In the genomic region with DNA sequence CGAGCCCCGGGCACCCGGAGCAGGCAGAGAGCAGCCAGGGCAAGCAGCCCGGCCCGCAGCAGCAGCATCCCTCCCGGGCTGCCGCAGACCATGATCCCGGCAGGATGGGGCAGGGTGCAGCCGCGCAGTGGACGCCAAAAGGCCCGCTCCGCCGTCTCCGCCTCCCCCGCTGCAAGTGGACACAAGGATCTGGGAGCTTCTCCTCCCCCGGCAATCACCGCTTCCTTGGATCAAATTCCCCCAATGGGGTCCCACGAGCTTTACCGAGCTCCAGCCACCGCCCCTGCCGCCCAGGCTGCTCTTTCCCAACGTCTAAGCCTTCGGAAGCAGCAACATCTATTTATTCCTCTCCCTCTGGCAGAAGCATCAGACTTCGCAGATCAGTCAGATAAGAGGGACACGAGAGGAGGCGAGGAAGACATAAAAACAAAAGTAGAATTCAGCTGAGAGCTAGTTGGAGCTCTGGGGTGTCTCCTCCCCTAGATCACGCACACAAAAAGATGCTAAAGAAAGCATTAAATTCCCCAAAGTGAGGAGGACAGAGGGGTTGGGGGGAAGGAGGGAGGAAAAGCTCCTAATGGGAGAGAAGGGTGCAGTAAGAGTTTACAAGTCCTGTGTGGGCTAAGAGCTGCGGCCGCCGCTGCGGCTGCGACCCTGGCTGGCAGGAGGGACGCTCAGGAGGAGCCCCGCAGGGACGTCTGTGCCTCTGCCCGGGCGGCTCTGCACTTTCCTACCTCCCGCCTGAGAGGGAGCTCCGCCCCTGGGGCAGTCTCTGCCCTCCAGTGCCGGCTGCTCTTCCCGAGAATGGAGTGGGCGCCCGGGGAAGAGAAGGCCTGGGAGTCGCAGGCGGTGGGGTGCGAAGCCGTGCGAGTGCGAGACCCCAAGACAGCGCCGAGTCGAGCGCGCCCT, we compare ENCODE assay signal across 9 cellular contexts. TPM values are rescaled to one million over a fixed set of nuclear protein-coding genes. Genes with fewer than 3 reads are reported as not detected.
DNase-seq lines count a peak whose midpoint lies in the region; ATAC-seq and TF ChIP-seq lines count a peak whose summit lies in the region.
"Had no signal": no experiment of that assay in that cellular context is flagged by ENCODE, and none has a peak within 500 bp of the region (broad histone marks: within the 10 kb centered on the region; RNA-seq: fewer than 3 reads in every experiment).

FRZB (minus strand) TSS at position 177 of the 909 bp plus-strand sequence; CDS start at position 92, 85 bp downstream.

- no peak within 1 kb of the TSS for H3K4me3 ChIP-seq in CD4-positive, alpha-beta memory T cell (ENCODE audit: low read length in 2 of 2)
- H3K4me3 ChIP-seq in HUES6 (ENCODE audit: low read depth, low read length) = peak within 1 kb of the TSS; percentile 83

- peaks cover 11% of the 10 kb centered on the region for H3K27me3 ChIP-seq in CD4-positive, alpha-beta memory T cell (ENCODE audit: insufficient read depth, low read length)
- H3K27me3 ChIP-seq in HUES6 (ENCODE audit: control insufficient read depth, insufficient read depth, low read length) = peaks cover 40% of the 10 kb centered on the region

- peak in 2 of 5 donors; percentile 3 for DNase-seq in CD4-positive, alpha-beta memory T cell
- peak; percentile 30 for DNase-seq in glomerular visceral epithelial cell (ENCODE audit: extremely low spot score)
- DNase-seq in omental fat pad (ENCODE audit: low spot score) = no peak
- DNase-seq in RKO (ENCODE audit: low spot score) = no peak
- no peak for DNase-seq in 8988T
- no peak for DNase-seq in NCI-H1048 (lab: John Stamatoyannopoulos, UW)

- no peaks in the 10 kb centered on the region for H3K36me3 ChIP-seq in CD4-positive, alpha-beta memory T cell (ENCODE audit: insufficient read depth, low read length)
- no peaks in the 10 kb centered on the region for H3K36me3 ChIP-seq in HUES6 (ENCODE audit: control insufficient read depth, insufficient read depth, low read length)

- H3K27me3 Mint-ChIP-seq in CD4-positive, alpha-beta memory T cell = peaks cover 48 to 52% of the 10 kb centered on the region in 2 donors
- H3K27me3 Mint-ChIP-seq in activated naive CD8-positive, alpha-beta T cell = peaks cover 21% of the 10 kb centered on the region

- CTCF ChIA-PET in CD4-positive, alpha-beta memory T cell (lab: Charles Lee; ENCODE audit: partially characterized antibody) = no interaction called here

- ATAC-seq in omental fat pad (ENCODE audit: low FRiP score) = peak; percentile 83

- no peak within 1 kb of the TSS for H3K27ac ChIP-seq in CD4-positive, alpha-beta memory T cell (ENCODE audit: low read depth, low read length)
- no peak within 1 kb of the TSS for H3K27ac ChIP-seq in HUES6 (ENCODE audit: low read depth, low read length)

- H3K9ac ChIP-seq in HUES6 (ENCODE audit: low read length) = peak within 1 kb of the TSS; percentile 54

- intact Hi-C loops in CD4-positive, alpha-beta memory T cell (cut with micrococcal nuclease) = no loop called here

- H3K36me3 Mint-ChIP-seq in CD4-positive, alpha-beta memory T cell = no peaks in the 10 kb centered on the region
- no peaks in the 10 kb centered on the region for H3K36me3 Mint-ChIP-seq in activated naive CD8-positive, alpha-beta T cell

- no peak within 1 kb of the TSS for H3K27ac Mint-ChIP-seq in CD4-positive, alpha-beta memory T cell
- H3K27ac Mint-ChIP-seq in activated naive CD8-positive, alpha-beta T cell = no peak within 1 kb of the TSS

- peaks cover 0 to 3% (median 0%) of the 10 kb centered on the region in 8 donors for H3K9me3 Mint-ChIP-seq in CD4-positive, alpha-beta memory T cell
- H3K9me3 Mint-ChIP-seq in activated naive CD8-positive, alpha-beta T cell (ENCODE audit: low read depth) = no peaks in the 10 kb centered on the region

- no peak for TF ChIP-seq CTCF in omental fat pad (IDR thresholded peaks at IDR 0.05)

- peak within 1 kb of the TSS; percentile 50 to 89 (median 82) for H3K4me3 Mint-ChIP-seq in CD4-positive, alpha-beta memory T cell
- H3K4me3 Mint-ChIP-seq in activated naive CD8-positive, alpha-beta T cell = peak within 1 kb of the TSS; percentile 77

- peaks cover 10 to 30% (median 20%) of the 10 kb centered on the region in 4 donors for H3K4me1 Mint-ChIP-seq in CD4-positive, alpha-beta memory T cell
- peaks cover 20% of the 10 kb centered on the region for H3K4me1 Mint-ChIP-seq in activated naive CD8-positive, alpha-beta T cell (ENCODE audit: low read depth)

- H3K4me1 ChIP-seq in CD4-positive, alpha-beta memory T cell (ENCODE audit: insufficient read depth, low read length) = peaks cover 14% of the 10 kb centered on the region
- H3K4me1 ChIP-seq in HUES6 (ENCODE audit: control insufficient read depth, insufficient read depth, low read length) = peaks cover 18% of the 10 kb centered on the region

- POLR2A ChIA-PET in CD4-positive, alpha-beta memory T cell (lab: Charles Lee; ENCODE audit: partially characterized antibody) = no interaction called here

- H3K9me3 ChIP-seq in CD4-positive, alpha-beta memory T cell (ENCODE audit: control insufficient read depth in 1 of 2, low read length in 2 of 2) = no peaks in the 10 kb centered on the region
- no peaks in the 10 kb centered on the region for H3K9me3 ChIP-seq in HUES6 (ENCODE audit: control insufficient read depth, insufficient read depth, low read depth, low read length)

RNA-seq across cellular contexts. Expression of gene FRZB, which starts in this region (rescaled TPM):
- total RNA-seq in CD4-positive, alpha-beta memory T cell = not detected
- under 1 TPM in 1 of 2 donors, not detected in 1; 0.43 TPM for polyA plus RNA-seq in CD4-positive, alpha-beta memory T cell
- 1 to 10 TPM; 1.8 to 4.9 (median 2.0) TPM for total RNA-seq in omental fat pad
- total RNA-seq: glomerular endothelial cell had no signal
